ENCODE assay signal across 25 cellular contexts in the genomic region with DNA sequence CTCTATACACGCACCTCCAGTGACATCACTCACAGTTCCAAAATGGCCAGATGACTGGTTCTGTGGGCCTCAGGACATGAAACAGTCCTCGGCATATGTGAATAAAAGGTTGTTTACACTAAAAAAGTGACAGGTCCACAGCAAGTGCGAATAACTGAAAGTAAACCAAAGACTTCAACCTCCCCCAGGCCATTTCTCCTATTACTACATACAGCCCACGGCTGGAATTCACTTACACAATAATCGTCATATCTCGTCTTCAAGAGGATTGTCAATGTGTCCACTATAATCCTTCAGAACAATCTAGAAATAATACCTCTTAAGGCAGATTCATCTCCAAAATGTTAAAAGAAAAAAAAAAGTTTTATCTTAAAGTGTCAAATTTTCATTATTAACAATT. TPM values are rescaled to one million over a fixed set of nuclear protein-coding genes. Genes with fewer than 3 reads are reported as not detected.
DNase-seq lines count a peak whose midpoint lies in the region; ATAC-seq, FAIRE-seq and TF ChIP-seq lines count a peak whose summit lies in the region.
"Had no signal": no experiment of that assay in that cellular context is flagged by ENCODE, and none has a peak within 500 bp of the region (broad histone marks: within the 10 kb centered on the region; RNA-seq: fewer than 3 reads in every experiment).

No MANE protein-coding gene starts in this region.

- no peak for FAIRE-seq in GM12891 (lab: Jason Lieb, UNC)
- FAIRE-seq: A204.1, bronchial epithelial cell, D721Med, GM18507, H1, HepG2, RCC 7860 had no signal

- intact Hi-C loops in activated CD4-positive, alpha-beta T cell treated with anti-CD3 and anti-CD28 coated beads, Interleukin-2, amount 10 ng/mL, durations not matched to agents 24 days and 14 days (cut with micrococcal nuclease) = loop anchor here (2.0 kb wide), 1 partner anchor 18 kb away; no protein-coding TSS in a partner anchor

- no peak for ATAC-seq in central memory CD8-positive, alpha-beta T cell (replicated peaks; ENCODE audit: extremely low read depth, poor library complexity, severe bottlenecking)
- no peak for ATAC-seq in GM19467 (IDR thresholded peaks at IDR 0.05; ENCODE audit: unreplicated experiment)
- ATAC-seq: HepG2 had no signal

- no peak for DNase-seq in activated CD4-positive, alpha-beta T cell treated with anti-CD3 and anti-CD28 coated beads, Interleukin-2, amount 10 ng/mL, durations not matched to agents 24 days and 14 days
- DNase-seq in activated CD4-positive, alpha-beta T cell treated with anti-CD3 and anti-CD28 coated beads, Interleukin-2, amount 50 U/mL, for 4 hours = no peak
- DNase-seq in HFFc6 (no peak), nephron progenitor cell (no peak), GM12891 (ENCODE audit: insufficient read length, low spot score) (no peak), NCI-H226 (no peak)
- DNase-seq in central memory CD8-positive, alpha-beta T cell (ENCODE audit: low spot score in 2 of 2) = no peak
- DNase-seq: activated CD4-positive, alpha-beta memory T cell treated with anti-CD3 and anti-CD28 coated beads for 36 hours; activated T-cell treated with anti-CD3 and anti-CD28 coated beads, Interleukin-2, amount 50 U/mL, for 1 hour; cortex of kidney; mammary epithelial cell; NCI-H1417 treated with DMSO at 0.1 percent for 48 hours; NCI-H524; SJCRH30; stimulated activated CD4-positive, alpha-beta T cell treated with anti-CD3 and anti-CD28 coated beads, Interleukin-15, amount 100 ng/mL, for 24 hours; stimulated activated CD8-positive, alpha-beta memory T cell treated with anti-CD3 and anti-CD28 coated beads, Interleukin-4, amount 100 ng/mL, for 48 hours; T-helper 1 cell had no signal

- TF ChIP-seq CTCF in HFFc6 (IDR thresholded peaks at IDR 0.05) (no peak), nephron progenitor cell (IDR thresholded peaks at IDR 0.05) (no peak)

- peaks cover 22% of the 10 kb centered on the region for H3K4me1 Mint-ChIP-seq in activated CD4-positive, alpha-beta T cell treated with anti-CD3 and anti-CD28 coated beads, Interleukin-2, amount 10 ng/mL, durations not matched to agents 24 days and 14 days
- H3K4me1 Mint-ChIP-seq in HFFc6 (ENCODE audit: low read depth) (peaks cover 20% of the 10 kb centered on the region), nephron progenitor cell (peaks cover 42% of the 10 kb centered on the region)
- H3K4me1 Mint-ChIP-seq in central memory CD8-positive, alpha-beta T cell = peaks cover 14% of the 10 kb centered on the region

- no peak overlapping the region for H3K27ac Mint-ChIP-seq in activated CD4-positive, alpha-beta T cell treated with anti-CD3 and anti-CD28 coated beads, Interleukin-2, amount 10 ng/mL, durations not matched to agents 24 days and 14 days
- H3K27ac Mint-ChIP-seq in HFFc6 = peak overlapping the region; percentile 52; the same call in 1 of the 2 replicates
- H3K27ac Mint-ChIP-seq in central memory CD8-positive, alpha-beta T cell (ENCODE audit: low read depth) = no peak overlapping the region
- no peak overlapping the region for H3K27ac Mint-ChIP-seq in nephron progenitor cell
- H3K27ac Mint-ChIP-seq: activated CD4-positive, alpha-beta memory T cell treated with anti-CD3 and anti-CD28 coated beads for 36 hours had no signal

- H3K36me3 Mint-ChIP-seq in activated CD4-positive, alpha-beta T cell treated with anti-CD3 and anti-CD28 coated beads, Interleukin-2, amount 10 ng/mL, durations not matched to agents 24 days and 14 days (ENCODE audit: low read depth) = peaks cover 7% of the 10 kb centered on the region
- H3K36me3 Mint-ChIP-seq in HFFc6 (ENCODE audit: low read depth) (no peaks in the 10 kb centered on the region), nephron progenitor cell (ENCODE audit: low read depth) (no peaks in the 10 kb centered on the region)
- H3K36me3 Mint-ChIP-seq in central memory CD8-positive, alpha-beta T cell (ENCODE audit: insufficient read depth) = peaks cover 3% of the 10 kb centered on the region

- H3K4me3 Mint-ChIP-seq in activated CD4-positive, alpha-beta T cell treated with anti-CD3 and anti-CD28 coated beads, Interleukin-2, amount 10 ng/mL, durations not matched to agents 24 days and 14 days = peak overlapping the region; percentile 52
- H3K4me3 Mint-ChIP-seq in HFFc6 (no peak overlapping the region), nephron progenitor cell (peak overlapping the region; percentile 52)
- peak overlapping the region; percentile 47 for H3K4me3 Mint-ChIP-seq in central memory CD8-positive, alpha-beta T cell

- TF ChIP-seq POLR2A in GM12891 (IDR thresholded peaks at IDR 0.05; ENCODE audit: low read depth, low read length) = no peak

- H3K27me3 Mint-ChIP-seq in activated CD4-positive, alpha-beta T cell treated with anti-CD3 and anti-CD28 coated beads, Interleukin-2, amount 10 ng/mL, durations not matched to agents 24 days and 14 days = no peaks in the 10 kb centered on the region
- H3K27me3 Mint-ChIP-seq in HFFc6 (ENCODE audit: insufficient read depth) = peaks cover 3% of the 10 kb centered on the region
- no peaks in the 10 kb centered on the region for H3K27me3 Mint-ChIP-seq in central memory CD8-positive, alpha-beta T cell
- H3K27me3 Mint-ChIP-seq in nephron progenitor cell (ENCODE audit: low read depth, poor library complexity) = no peaks in the 10 kb centered on the region
- H3K27me3 Mint-ChIP-seq: activated CD4-positive, alpha-beta memory T cell treated with anti-CD3 and anti-CD28 coated beads for 36 hours had no signal

- no peaks in the 10 kb centered on the region for H3K9me3 Mint-ChIP-seq in activated CD4-positive, alpha-beta T cell treated with anti-CD3 and anti-CD28 coated beads, Interleukin-2, amount 10 ng/mL, durations not matched to agents 24 days and 14 days
- H3K9me3 Mint-ChIP-seq in HFFc6 (no peaks in the 10 kb centered on the region), nephron progenitor cell (no peaks in the 10 kb centered on the region)
- H3K9me3 Mint-ChIP-seq in central memory CD8-positive, alpha-beta T cell = no peaks in the 10 kb centered on the region
- H3K9me3 Mint-ChIP-seq: activated CD4-positive, alpha-beta memory T cell treated with anti-CD3 and anti-CD28 coated beads for 36 hours had no signal

TF ChIP-seq in GM12891, 5 proteins besides CTCF, POLR2A, EP300 and RAD21:
- TF ChIP-seq SPI1 (IDR thresholded peaks at IDR 0.05; ENCODE audit: low read depth, low read length) = no peak
- no peak for TF ChIP-seq TAF1 (IDR thresholded peaks at IDR 0.05; ENCODE audit: low read depth, low read length)
- TF ChIP-seq PAX5 (IDR thresholded peaks at IDR 0.05; ENCODE audit: insufficient read depth, low read length, severe bottlenecking) = no peak
- no peak for TF ChIP-seq POLR2AphosphoS5 (IDR thresholded peaks at IDR 0.05; ENCODE audit: low read depth, low read length)
- no peak for TF ChIP-seq POU2F2 (IDR thresholded peaks at IDR 0.05; ENCODE audit: low read depth, low read length)
TF ChIP-seq in GM12891: peak in this region for 0.

RNA-seq across cellular contexts. Expression of a gene that starts 1.9 kb away (rescaled TPM):
- 18.6 and 19.1 TPM in 2 replicates for total RNA-seq in activated CD4-positive, alpha-beta T cell treated with anti-CD3 and anti-CD28 coated beads, Interleukin-2, amount 10 ng/mL, durations not matched to agents 24 days and 14 days
- 1 to 10 TPM; 3.4 to 4.9 (median 4.0) TPM for total RNA-seq in HFFc6 (2021; fragmentation: NEBNext Ultra II Directional; extraction: Animal tissue kit (Norgen Biotek cat#: 25700))
- polyA plus RNA-seq in GM12891 (2012; ENCODE audit: low read depth, missing spikeins) = 7.4 TPM
